30 cellular contexts compared by ENCODE assay signal in genomic region chr1:199474738-199475137, GRCh38.
"Had no signal": no experiment of that assay in that cellular context is flagged by ENCODE, and none has a peak within 500 bp of the region (broad histone marks: within the 10 kb centered on the region; RNA-seq: fewer than 3 reads in every experiment).

No MANE protein-coding gene starts in this region.

- H3K4me3 Mint-ChIP-seq: activated CD4-positive, alpha-beta memory T cell treated with anti-CD3 and anti-CD28 coated beads for 36 hours; activated CD4-positive, alpha-beta T cell treated with anti-CD3 and anti-CD28 coated beads for 36 hours; activated CD4-positive, alpha-beta T cell treated with anti-CD3 and anti-CD28 coated beads, Interleukin-2, amount 10 ng/mL, durations not matched to agents 24 days and 14 days; activated CD8-positive, alpha-beta memory T cell treated with anti-CD3 and anti-CD28 coated beads, Interleukin-2, amount 10 ng/mL, durations not matched to agents 7 days and 5 days; activated CD8-positive, alpha-beta T cell treated with anti-CD3 and anti-CD28 coated beads, Interleukin-2, amount 10 ng/mL, durations not matched to agents 7 days and 5 days; activated naive CD4-positive, alpha-beta T cell treated with anti-CD3 and anti-CD28 coated beads for 36 hours; activated naive CD4-positive, alpha-beta T cell treated with anti-CD3 and anti-CD28 coated beads, Interleukin-2, amount 50 U/mL, for 24 hours; activated naive CD8-positive, alpha-beta T cell treated with anti-CD3 and anti-CD28 coated beads for 36 hours; activated naive CD8-positive, alpha-beta T cell treated with anti-CD3 and anti-CD28 coated beads, Interleukin-2, amount 50 U/mL, for 24 hours; activated T-helper 1 cell treated with anti-CD3 and anti-CD28 coated beads, Interleukin-12 subunit alpha, Interleukin-12 subunit beta, Interleukin-2, Interleukin-4 antibody, amounts not matched to agents 30 ng/mL and 10 ng/mL and 1 ng/mL, durations not matched to agents 14 hours and 24 hours and 36 hours had no signal

- H3K9me3 Mint-ChIP-seq: activated CD4-positive, alpha-beta memory T cell treated with anti-CD3 and anti-CD28 coated beads for 36 hours; activated CD4-positive, alpha-beta T cell treated with anti-CD3 and anti-CD28 coated beads, Interleukin-2, amount 10 ng/mL, durations not matched to agents 24 days and 14 days; activated naive CD4-positive, alpha-beta T cell treated with anti-CD3 and anti-CD28 coated beads for 36 hours; activated naive CD4-positive, alpha-beta T cell treated with anti-CD3 and anti-CD28 coated beads, Interleukin-2, amount 50 U/mL, for 24 hours; activated naive CD8-positive, alpha-beta T cell treated with anti-CD3 and anti-CD28 coated beads for 36 hours; activated naive CD8-positive, alpha-beta T cell treated with anti-CD3 and anti-CD28 coated beads, Interleukin-2, amount 50 U/mL, for 24 hours; activated T-helper 1 cell treated with anti-CD3 and anti-CD28 coated beads, Interleukin-12 subunit alpha, Interleukin-12 subunit beta, Interleukin-2, Interleukin-4 antibody, amounts not matched to agents 30 ng/mL and 10 ng/mL and 1 ng/mL, durations not matched to agents 14 hours and 24 hours and 36 hours; activated T-helper 2 cell treated with anti-CD3 and anti-CD28 coated beads, Interferon-gamma antibody, Interleukin-2, Interleukin-4, amounts not matched to agents 10 μg/mL and 5 μg/mL and 100 μg/mL, durations not matched to agents 14 hours and 24 hours and 36 hours had no signal

- H3K27me3 ChIP-seq: adrenal gland, body of pancreas, colonic mucosa, esophagus muscularis mucosa, gastroesophageal sphincter had no signal

- H3K9me3 ChIP-seq: body of pancreas, colonic mucosa, esophagus muscularis mucosa, gastroesophageal sphincter had no signal

- ATAC-seq: activated CD4-positive, alpha-beta T cell treated with anti-CD3 and anti-CD28 coated beads for 36 hours; activated CD8-positive, alpha-beta memory T cell treated with anti-CD3 and anti-CD28 coated beads, Interleukin-2, amount 10 ng/mL, durations not matched to agents 7 days and 5 days; activated CD8-positive, alpha-beta T cell treated with anti-CD3 and anti-CD28 coated beads, Interleukin-2, amount 10 ng/mL, durations not matched to agents 7 days and 5 days; activated naive CD8-positive, alpha-beta T cell treated with anti-CD3 and anti-CD28 coated beads, Interleukin-2, amount 50 U/mL, for 24 hours; body of pancreas; foreskin keratinocyte; gastroesophageal sphincter had no signal

- H3K27ac Mint-ChIP-seq: activated CD4-positive, alpha-beta memory T cell treated with anti-CD3 and anti-CD28 coated beads for 36 hours; activated CD4-positive, alpha-beta T cell treated with anti-CD3 and anti-CD28 coated beads for 36 hours; activated CD4-positive, alpha-beta T cell treated with anti-CD3 and anti-CD28 coated beads, Interleukin-2, amount 10 ng/mL, durations not matched to agents 24 days and 14 days; activated CD8-positive, alpha-beta memory T cell treated with anti-CD3 and anti-CD28 coated beads, Interleukin-2, amount 10 ng/mL, durations not matched to agents 7 days and 5 days; activated CD8-positive, alpha-beta T cell treated with anti-CD3 and anti-CD28 coated beads, Interleukin-2, amount 10 ng/mL, durations not matched to agents 7 days and 5 days; activated naive CD4-positive, alpha-beta T cell treated with anti-CD3 and anti-CD28 coated beads for 36 hours; activated naive CD4-positive, alpha-beta T cell treated with anti-CD3 and anti-CD28 coated beads, Interleukin-2, amount 50 U/mL, for 24 hours; activated naive CD8-positive, alpha-beta T cell treated with anti-CD3 and anti-CD28 coated beads for 36 hours; activated naive CD8-positive, alpha-beta T cell treated with anti-CD3 and anti-CD28 coated beads, Interleukin-2, amount 50 U/mL, for 24 hours; activated T-helper 1 cell treated with anti-CD3 and anti-CD28 coated beads, Interleukin-12 subunit alpha, Interleukin-12 subunit beta, Interleukin-2, Interleukin-4 antibody, amounts not matched to agents 30 ng/mL and 10 ng/mL and 1 ng/mL, durations not matched to agents 14 hours and 24 hours and 36 hours; activated T-helper 2 cell treated with anti-CD3 and anti-CD28 coated beads, Interferon-gamma antibody, Interleukin-2, Interleukin-4, amounts not matched to agents 10 μg/mL and 5 μg/mL and 100 μg/mL, durations not matched to agents 14 hours and 24 hours and 36 hours had no signal

- H3K4me3 ChIP-seq: adrenal gland, body of pancreas, colonic mucosa, esophagus muscularis mucosa, gastroesophageal sphincter had no signal

- H3K36me3 ChIP-seq: adrenal gland, colonic mucosa, esophagus muscularis mucosa, gastroesophageal sphincter, WERI-Rb-1 had no signal

- H3K4me1 ChIP-seq: adrenal gland, body of pancreas, colonic mucosa, esophagus muscularis mucosa, foreskin keratinocyte, gastroesophageal sphincter had no signal

- H3K4me1 Mint-ChIP-seq: activated CD4-positive, alpha-beta T cell treated with anti-CD3 and anti-CD28 coated beads for 36 hours; activated CD4-positive, alpha-beta T cell treated with anti-CD3 and anti-CD28 coated beads, Interleukin-2, amount 10 ng/mL, durations not matched to agents 24 days and 14 days; activated CD8-positive, alpha-beta memory T cell treated with anti-CD3 and anti-CD28 coated beads, Interleukin-2, amount 10 ng/mL, durations not matched to agents 7 days and 5 days; activated naive CD4-positive, alpha-beta T cell treated with anti-CD3 and anti-CD28 coated beads, Interleukin-2, amount 50 U/mL, for 24 hours; activated naive CD8-positive, alpha-beta T cell treated with anti-CD3 and anti-CD28 coated beads for 36 hours; activated naive CD8-positive, alpha-beta T cell treated with anti-CD3 and anti-CD28 coated beads, Interleukin-2, amount 50 U/mL, for 24 hours had no signal

- DNase-seq: activated CD4-positive, alpha-beta memory T cell treated with anti-CD3 and anti-CD28 coated beads for 36 hours; activated CD4-positive, alpha-beta T cell treated with anti-CD3 and anti-CD28 coated beads for 36 hours; activated CD4-positive, alpha-beta T cell treated with anti-CD3 and anti-CD28 coated beads, Interleukin-2, amount 10 ng/mL, durations not matched to agents 24 days and 14 days; activated CD4-positive, CD25-positive, alpha-beta regulatory T cell; activated CD4-positive, CD25-positive, alpha-beta regulatory T cell treated with anti-CD3 and anti-CD28 coated beads, Interleukin-2, amount 50 U/mL, for 72 hours; activated CD8-positive, alpha-beta memory T cell treated with anti-CD3 and anti-CD28 coated beads, Interleukin-2, amount 10 ng/mL, durations not matched to agents 7 days and 5 days; activated CD8-positive, alpha-beta memory T cell treated with anti-CD3 and anti-CD28 coated beads, Interleukin-2, amount 50 U/mL, for 4 hours; activated CD8-positive, alpha-beta T cell treated with anti-CD3 and anti-CD28 coated beads, Interleukin-2, amount 10 ng/mL, durations not matched to agents 7 days and 5 days; activated effector memory CD4-positive, alpha-beta T cell treated with anti-CD3 and anti-CD28 coated beads, Interleukin-2, amount 50 U/mL, for 16 hours; activated naive CD4-positive, alpha-beta T cell treated with anti-CD3 and anti-CD28 coated beads for 36 hours; activated naive CD8-positive, alpha-beta T cell treated with anti-CD3 and anti-CD28 coated beads for 36 hours; activated naive CD8-positive, alpha-beta T cell treated with anti-CD3 and anti-CD28 coated beads, Interleukin-2, amount 50 U/mL, for 24 hours; activated T-cell treated with anti-CD3 and anti-CD28 coated beads, Interleukin-2, amount 50 U/mL, for 1 hour; activated T-cell treated with anti-CD3 and anti-CD28 coated beads, Interleukin-2, amount 50 U/mL, for 48 hours; adrenal gland; amygdala; aorta; body of pancreas; caudate nucleus; colonic mucosa; effector CD8-positive, alpha-beta T cell; foreskin keratinocyte; hippocampal formation; T-helper 2 cell; WERI-Rb-1 had no signal

- H3K27ac ChIP-seq: adrenal gland, body of pancreas, colonic mucosa, esophagus muscularis mucosa, foreskin keratinocyte, gastroesophageal sphincter, WERI-Rb-1 had no signal

- H3K36me3 Mint-ChIP-seq: activated CD4-positive, alpha-beta memory T cell treated with anti-CD3 and anti-CD28 coated beads for 36 hours; activated CD8-positive, alpha-beta memory T cell treated with anti-CD3 and anti-CD28 coated beads, Interleukin-2, amount 10 ng/mL, durations not matched to agents 7 days and 5 days; activated naive CD4-positive, alpha-beta T cell treated with anti-CD3 and anti-CD28 coated beads, Interleukin-2, amount 50 U/mL, for 24 hours; activated naive CD8-positive, alpha-beta T cell treated with anti-CD3 and anti-CD28 coated beads for 36 hours had no signal
